In the genomic region with DNA sequence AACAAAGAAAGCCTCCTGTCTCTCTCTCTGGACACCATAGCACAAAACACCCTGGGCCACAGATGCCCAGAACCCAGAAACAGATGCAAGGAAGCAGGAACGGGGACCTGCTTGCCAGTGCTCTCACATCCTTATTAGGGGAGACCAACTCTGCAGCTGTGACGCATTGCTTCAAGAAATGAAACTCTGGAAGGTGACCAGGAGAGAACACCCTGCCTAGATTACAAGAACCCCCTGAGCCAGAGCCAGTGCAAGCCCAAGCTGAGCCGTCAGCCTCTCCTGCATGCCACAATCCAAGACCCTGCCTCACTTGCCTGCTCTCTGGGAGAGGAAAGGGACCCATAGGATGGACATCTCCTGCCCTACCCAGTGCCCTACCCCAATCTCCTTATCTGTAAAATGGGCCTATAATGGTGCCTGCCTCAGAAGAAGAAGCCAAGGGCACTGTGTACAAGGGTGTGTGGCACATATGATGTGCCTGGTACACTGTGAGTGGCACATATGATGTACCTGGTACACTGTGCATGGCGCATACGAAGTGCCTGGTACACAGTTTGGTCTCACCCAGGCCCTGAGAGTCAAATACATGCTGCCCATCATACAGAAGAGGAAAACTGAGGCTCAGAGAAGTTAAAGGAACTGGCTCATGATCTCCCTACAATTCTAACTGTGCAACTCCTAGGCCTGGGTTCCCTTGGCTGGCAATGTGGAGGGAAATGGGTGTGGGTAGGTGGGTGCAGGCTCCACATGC, we compare ENCODE assay signal across 27 cellular contexts. TPM values are rescaled to one million over a fixed set of nuclear protein-coding genes. Genes with fewer than 3 reads are reported as not detected.
"Had no signal": no experiment of that assay in that cellular context is flagged by ENCODE, and none has a peak within 500 bp of the region (broad histone marks: within the 10 kb centered on the region; RNA-seq: fewer than 3 reads in every experiment).

No MANE protein-coding gene starts in this region.

- H3K9ac ChIP-seq: parathyroid adenoma had no signal

- FAIRE-seq: astrocyte, islet of Langerhans had no signal

- H3K27me3 Mint-ChIP-seq: activated CD8-positive, alpha-beta T cell treated with anti-CD3 and anti-CD28 coated beads for 36 hours; activated T-cell treated with anti-CD3 and anti-CD28 coated beads, Interleukin-2, amount 50 U/mL, for 24 hours had no signal

- H3K79me2 ChIP-seq: parathyroid adenoma had no signal

- H3K36me3 ChIP-seq: breast epithelium, esophagus squamous epithelium, lower lobe of right lung, neutrophil, transverse colon, uterus had no signal

- H3K9me3 ChIP-seq: breast epithelium, esophagus squamous epithelium, lower lobe of right lung, neutrophil, transverse colon, uterus had no signal

- ATAC-seq: activated CD8-positive, alpha-beta T cell treated with anti-CD3 and anti-CD28 coated beads for 36 hours; left cardiac atrium; lower lobe of right lung; natural killer cell; stimulated activated naive CD8-positive, alpha-beta T cell treated with anti-CD3 and anti-CD28 coated beads, Interleukin-15, Interleukin-2, amounts not matched to agents 100 U/mL and 50 U/mL, for 24 hours had no signal

- H3K36me3 Mint-ChIP-seq: natural killer cell had no signal

- DNase-seq: activated CD4-positive, alpha-beta T cell treated with anti-CD3 and anti-CD28 coated beads, Interleukin-2, amount 10 ng/mL, durations not matched to agents 24 days and 14 days; activated CD8-positive, alpha-beta T cell treated with anti-CD3 and anti-CD28 coated beads for 36 hours; activated naive CD4-positive, alpha-beta T cell treated with Interleukin-2 at 50 U/mL for 16 hours; activated T-cell treated with anti-CD3 and anti-CD28 coated beads, Interleukin-2, amount 50 U/mL, for 24 hours; cerebellar nuclear complex; effector CD8-positive, alpha-beta T cell; esophagus squamous epithelium; glutamatergic neuron; hippocampal formation; left cardiac atrium; lower lobe of right lung; natural killer cell; stimulated activated CD4-positive, alpha-beta T cell treated with anti-CD3 and anti-CD28 coated beads, Interleukin-12 subunit alpha, Interleukin-12 subunit beta, amount 100 ng/mL, for 4 hours; stimulated activated CD4-positive, alpha-beta T cell treated with anti-CD3 and anti-CD28 coated beads, Interleukin-1b, Interleukin-23, amount 100 ng/mL, for 48 hours; stimulated activated CD8-positive, alpha-beta memory T cell treated with anti-CD3 and anti-CD28 coated beads, Interleukin-4, amount 100 ng/mL, for 48 hours; stimulated activated naive CD8-positive, alpha-beta T cell treated with anti-CD3 and anti-CD28 coated beads, Interleukin-15, Interleukin-2, amounts not matched to agents 100 U/mL and 50 U/mL, for 24 hours; T1000; transverse colon; uterus had no signal

- H3K4me3 Mint-ChIP-seq: activated CD4-positive, alpha-beta T cell treated with anti-CD3 and anti-CD28 coated beads, Interleukin-2, amount 10 ng/mL, durations not matched to agents 24 days and 14 days; activated CD8-positive, alpha-beta T cell treated with anti-CD3 and anti-CD28 coated beads for 36 hours; activated T-cell treated with anti-CD3 and anti-CD28 coated beads, Interleukin-2, amount 50 U/mL, for 24 hours; natural killer cell had no signal

- H3K27me3 ChIP-seq: breast epithelium, transverse colon, uterus had no signal

- H3K4me1 ChIP-seq: parathyroid adenoma, transverse colon, uterus had no signal

- H3K9me3 Mint-ChIP-seq: activated CD4-positive, alpha-beta T cell treated with anti-CD3 and anti-CD28 coated beads, Interleukin-2, amount 10 ng/mL, durations not matched to agents 24 days and 14 days; activated CD8-positive, alpha-beta T cell treated with anti-CD3 and anti-CD28 coated beads for 36 hours; activated T-cell treated with anti-CD3 and anti-CD28 coated beads, Interleukin-2, amount 50 U/mL, for 24 hours; activated T-helper 2 cell treated with anti-CD3 and anti-CD28 coated beads, Interferon-gamma antibody, Interleukin-2, Interleukin-4, amounts not matched to agents 10 μg/mL and 5 μg/mL and 100 μg/mL, durations not matched to agents 14 hours and 24 hours and 36 hours; natural killer cell had no signal

- H2AFZ ChIP-seq: parathyroid adenoma had no signal

- H3K4me3 ChIP-seq: breast epithelium, esophagus squamous epithelium, lower lobe of right lung, transverse colon, uterus had no signal

- H3K27ac Mint-ChIP-seq: activated CD4-positive, alpha-beta T cell treated with anti-CD3 and anti-CD28 coated beads, Interleukin-2, amount 10 ng/mL, durations not matched to agents 24 days and 14 days; activated CD8-positive, alpha-beta T cell treated with anti-CD3 and anti-CD28 coated beads for 36 hours; activated T-cell treated with anti-CD3 and anti-CD28 coated beads, Interleukin-2, amount 50 U/mL, for 24 hours; activated T-helper 2 cell treated with anti-CD3 and anti-CD28 coated beads, Interferon-gamma antibody, Interleukin-2, Interleukin-4, amounts not matched to agents 10 μg/mL and 5 μg/mL and 100 μg/mL, durations not matched to agents 14 hours and 24 hours and 36 hours; natural killer cell had no signal

- H3K27ac ChIP-seq: lower lobe of right lung, neutrophil, parathyroid adenoma, transverse colon, uterus had no signal

- H3K4me1 Mint-ChIP-seq: activated CD4-positive, alpha-beta T cell treated with anti-CD3 and anti-CD28 coated beads, Interleukin-2, amount 10 ng/mL, durations not matched to agents 24 days and 14 days had no signal

RNA-seq across cellular contexts. Expression of gene FAM131C, which starts 16.8 kb away (rescaled TPM):
- total RNA-seq: breast epithelium, lower lobe of right lung, mesenteric fat pad, natural killer cell had no signal

RNA-seq across cellular contexts. Expression of gene CLCNKB, which starts 46.7 kb away (rescaled TPM):
- total RNA-seq: activated CD4-positive, alpha-beta T cell treated with anti-CD3 and anti-CD28 coated beads, Interleukin-2, amount 10 ng/mL, durations not matched to agents 24 days and 14 days; activated CD8-positive, alpha-beta T cell treated with anti-CD3 and anti-CD28 coated beads for 36 hours; activated T-helper 2 cell treated with anti-CD3 and anti-CD28 coated beads, Interferon-gamma antibody, Interleukin-2, Interleukin-4, amounts not matched to agents 10 μg/mL and 5 μg/mL and 100 μg/mL, durations not matched to agents 14 hours and 24 hours and 36 hours; esophagus squamous epithelium; natural killer cell; T-helper 1 cell treated with Interleukin-12 subunit alpha and Interleukin-12 subunit beta and Interleukin-4 antibody, amounts not matched to agents 30 ng/mL and 1 ng/mL, for 36 hours had no signal
